9 cellular contexts compared by ENCODE assay signal in the genomic region with DNA sequence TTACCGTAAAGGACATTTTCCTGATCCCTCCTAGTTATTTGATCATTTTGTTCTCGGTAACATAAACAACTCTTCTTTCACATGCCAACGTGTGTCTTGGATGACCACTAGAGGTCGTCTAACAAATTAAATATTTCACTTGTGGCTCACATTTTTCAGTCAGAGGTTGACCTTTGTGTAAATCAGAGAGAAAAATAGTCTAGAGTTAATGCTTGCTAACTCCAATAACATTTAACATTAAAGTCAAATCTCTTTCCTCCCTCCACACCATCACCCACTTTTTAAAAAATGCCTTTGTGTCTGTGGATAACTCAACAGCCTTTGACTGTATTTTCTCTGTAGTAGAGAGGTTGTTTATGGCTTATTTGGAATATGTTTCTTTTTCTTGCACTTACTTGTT.
DNase-seq lines count a peak whose midpoint lies in the region; ATAC-seq and TF ChIP-seq lines count a peak whose summit lies in the region.
"Had no signal": no experiment of that assay in that cellular context is flagged by ENCODE, and none has a peak within 500 bp of the region (broad histone marks: within the 10 kb centered on the region; RNA-seq: fewer than 3 reads in every experiment).

No MANE protein-coding gene starts in this region.

- H3K4me1 ChIP-seq in esophagus muscularis mucosa: peaks cover 6 to 39% (median 19%) of the 10 kb centered on the region in 4 donors
- H3K4me1 ChIP-seq in neuron (ENCODE audit: insufficient read depth, low read length): no peaks in the 10 kb centered on the region

- H3K36me3 ChIP-seq in esophagus muscularis mucosa: no peaks in the 10 kb centered on the region
- no peaks in the 10 kb centered on the region for H3K36me3 ChIP-seq in neuron (ENCODE audit: insufficient read depth, low read length)

- peak; percentile 60 for ATAC-seq in GM19452 (IDR thresholded peaks at IDR 0.05; ENCODE audit: unreplicated experiment)

- peak overlapping the region in 1 of 4 donors; percentile 6 for H3K27ac ChIP-seq in esophagus muscularis mucosa (replicated peaks in 1 of 4)

- TF ChIP-seq POLR2A in esophagus muscularis mucosa (IDR thresholded peaks at IDR 0.05; ENCODE audit: low read depth): no peak

- H3K4me3 ChIP-seq in esophagus muscularis mucosa: no peak overlapping the region
- no peak overlapping the region for H3K4me3 ChIP-seq in neuron (ENCODE audit: low read length)

- DNase-seq in DMS53 (lab: John Stamatoyannopoulos, UW) (peak; percentile 80), HT-29 (ENCODE audit: low spot score) (peak; percentile 63), SHP77 treated with DMSO at 0.1 percent for 48 hours (lab: John Stamatoyannopoulos, UW) (peak; percentile 35), esophagus muscularis mucosa (ENCODE audit: extremely low spot score) (no peak), ecto neural progenitor cell (ENCODE audit: low spot score) (no peak), GM19240 (ENCODE audit: insufficient read length, low spot score) (no peak)
- DNase-seq: activated T-cell treated with anti-CD3 and anti-CD28 coated beads, Interleukin-2, amount 50 U/mL, for 72 hours had no signal

- H3K27me3 ChIP-seq in esophagus muscularis mucosa (no peaks in the 10 kb centered on the region), neuron (ENCODE audit: insufficient read depth, low read length) (no peaks in the 10 kb centered on the region)

- intact Hi-C loops in esophagus muscularis mucosa (cut with DNase I): loop anchor here (10.0 kb wide), 1 partner anchor 222 kb away; a partner anchor contains a TSS

- 2% methylated on average over 4 of the region's 4 CpGs for WGBS in esophagus muscularis mucosa

- H3K9me3 ChIP-seq in esophagus muscularis mucosa: no peaks in the 10 kb centered on the region
- no peaks in the 10 kb centered on the region for H3K9me3 ChIP-seq in neuron (ENCODE audit: low read length)

- TF ChIP-seq EP300 in esophagus muscularis mucosa (IDR thresholded peaks at IDR 0.05): no peak

- peak overlapping the region; percentile 71 for H2AFZ ChIP-seq in neuron (ENCODE audit: low read depth, low read length)

- TF ChIP-seq CTCF in esophagus muscularis mucosa (IDR thresholded peaks at IDR 0.05): peak; percentile 53 to 73 (median 67)

Comparison
In these comparisons a context has a peak if more than half of its experiments do, and no peak if none do; other contexts are left out.
1. DNase-seq: peak in DMS53 (single experiment), HT-29 (single experiment) and SHP77 treated with DMSO at 0.1 percent for 48 hours (single experiment); none in esophagus muscularis mucosa (single experiment), ecto neural progenitor cell (single experiment) and GM19240 (single experiment).